1 cellular context compared by ENCODE assay signal in the genomic region with DNA sequence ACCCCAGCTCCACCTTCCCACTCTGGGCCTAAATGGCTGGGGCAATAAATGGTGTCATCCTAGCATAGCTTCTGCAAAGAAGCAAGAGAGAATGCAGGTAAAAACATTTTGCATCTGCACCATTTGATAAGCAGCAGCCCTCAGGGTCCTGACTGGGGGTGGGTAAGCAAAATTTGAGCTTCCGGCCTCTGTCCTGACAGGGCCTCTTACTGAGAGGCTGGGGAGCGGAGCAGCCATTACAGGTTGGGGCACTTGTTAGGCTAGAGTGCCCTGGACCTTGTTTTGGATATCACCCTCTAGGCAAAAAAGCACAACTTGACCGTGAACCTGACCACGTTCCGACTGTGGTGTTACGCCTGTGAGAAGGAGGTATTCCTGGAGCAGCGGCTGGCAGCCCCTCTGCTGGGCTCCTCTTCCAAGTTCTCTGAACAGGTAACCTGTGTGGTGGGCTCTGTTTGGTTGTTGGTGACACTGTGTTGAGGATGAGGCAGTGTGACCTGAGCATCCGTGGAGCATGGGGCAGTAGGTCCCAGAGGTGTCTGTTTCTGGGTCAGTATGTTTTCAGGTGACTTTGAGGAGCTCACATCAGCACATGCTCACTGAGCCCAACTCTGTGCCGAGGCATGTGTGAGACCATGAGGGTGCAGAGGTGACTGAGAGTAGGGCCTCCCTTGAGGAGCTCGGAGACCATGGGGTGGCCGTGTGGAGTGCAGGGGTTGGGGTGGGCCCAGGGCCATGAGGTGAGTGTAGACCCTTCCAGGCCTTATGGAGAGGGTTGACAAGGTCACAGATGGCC.
TF ChIP-seq lines count a peak whose summit lies in the region.

No MANE protein-coding gene starts in this region.

TF ChIP-seq in HepG2, 621 proteins besides CTCF, POLR2A, EP300 and RAD21:
- TF ChIP-seq MIER3 (CRISPR knock-in tag; IDR thresholded peaks at IDR 0.05; ENCODE audit: borderline replicate concordance): no peak
- TF ChIP-seq MTA1 (CRISPR knock-in tag; IDR thresholded peaks at IDR 0.05; ENCODE audit: borderline replicate concordance): no peak
- TF ChIP-seq, protein P1, sequence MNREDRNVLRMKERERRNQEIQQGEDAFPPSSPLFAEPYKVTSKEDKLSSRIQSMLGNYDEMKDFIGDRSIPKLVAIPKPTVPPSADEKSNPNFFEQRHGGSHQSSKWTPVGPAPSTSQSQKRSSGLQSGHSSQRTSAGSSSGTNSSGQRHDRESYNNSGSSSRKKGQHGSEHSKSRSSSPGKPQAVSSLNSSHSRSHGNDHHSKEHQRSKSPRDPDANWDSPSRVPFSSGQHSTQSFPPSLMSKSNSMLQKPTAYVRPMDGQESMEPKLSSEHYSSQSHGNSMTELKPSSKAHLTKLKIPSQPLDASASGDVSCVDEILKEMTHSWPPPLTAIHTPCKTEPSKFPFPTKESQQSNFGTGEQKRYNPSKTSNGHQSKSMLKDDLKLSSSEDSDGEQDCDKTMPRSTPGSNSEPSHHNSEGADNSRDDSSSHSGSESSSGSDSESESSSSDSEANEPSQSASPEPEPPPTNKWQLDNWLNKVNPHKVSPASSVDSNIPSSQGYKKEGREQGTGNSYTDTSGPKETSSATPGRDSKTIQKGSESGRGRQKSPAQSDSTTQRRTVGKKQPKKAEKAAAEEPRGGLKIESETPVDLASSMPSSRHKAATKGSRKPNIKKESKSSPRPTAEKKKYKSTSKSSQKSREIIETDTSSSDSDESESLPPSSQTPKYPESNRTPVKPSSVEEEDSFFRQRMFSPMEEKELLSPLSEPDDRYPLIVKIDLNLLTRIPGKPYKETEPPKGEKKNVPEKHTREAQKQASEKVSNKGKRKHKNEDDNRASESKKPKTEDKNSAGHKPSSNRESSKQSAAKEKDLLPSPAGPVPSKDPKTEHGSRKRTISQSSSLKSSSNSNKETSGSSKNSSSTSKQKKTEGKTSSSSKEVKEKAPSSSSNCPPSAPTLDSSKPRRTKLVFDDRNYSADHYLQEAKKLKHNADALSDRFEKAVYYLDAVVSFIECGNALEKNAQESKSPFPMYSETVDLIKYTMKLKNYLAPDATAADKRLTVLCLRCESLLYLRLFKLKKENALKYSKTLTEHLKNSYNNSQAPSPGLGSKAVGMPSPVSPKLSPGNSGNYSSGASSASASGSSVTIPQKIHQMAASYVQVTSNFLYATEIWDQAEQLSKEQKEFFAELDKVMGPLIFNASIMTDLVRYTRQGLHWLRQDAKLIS (CRISPR knock-in tag; IDR thresholded peaks at IDR 0.05): no peak
- TF ChIP-seq ZFP91 (CRISPR knock-in tag; IDR thresholded peaks at IDR 0.05; ENCODE audit: borderline replicate concordance): no peak
- no peak for TF ChIP-seq MATR3 (CRISPR knock-in tag; IDR thresholded peaks at IDR 0.05)
- no peak for TF ChIP-seq RNF219 (CRISPR knock-in tag; IDR thresholded peaks at IDR 0.05)
- no peak for TF ChIP-seq ZSCAN5A (CRISPR knock-in tag; IDR thresholded peaks at IDR 0.05; ENCODE audit: borderline replicate concordance)
- no peak for TF ChIP-seq RFXAP (CRISPR knock-in tag; IDR thresholded peaks at IDR 0.05; ENCODE audit: borderline replicate concordance)
- no peak for TF ChIP-seq THYN1 (CRISPR knock-in tag; IDR thresholded peaks at IDR 0.05; ENCODE audit: borderline replicate concordance, low read depth)
- no peak for TF ChIP-seq ZNF629 (CRISPR knock-in tag; conservative IDR thresholded peaks at IDR 0.05)
- no peak for TF ChIP-seq SMYD3 (CRISPR knock-in tag; IDR thresholded peaks at IDR 0.05)
- TF ChIP-seq ZNF790 (CRISPR knock-in tag; IDR thresholded peaks at IDR 0.05; ENCODE audit: borderline replicate concordance): no peak
- TF ChIP-seq NAIF1 (CRISPR knock-in tag; IDR thresholded peaks at IDR 0.05; ENCODE audit: borderline replicate concordance): no peak
- TF ChIP-seq ZMYM2 (CRISPR knock-in tag; IDR thresholded peaks at IDR 0.05): no peak
- no peak for TF ChIP-seq ZNF24 (IDR thresholded peaks at IDR 0.05)
